ENCODE assay signal across 8 cellular contexts in genomic region chrX:1392376-1393130, GRCh38. TPM values are rescaled to one million over a fixed set of nuclear protein-coding genes. Genes with fewer than 3 reads are reported as not detected.
DNase-seq lines count a peak whose midpoint lies in the region; FAIRE-seq and TF ChIP-seq lines count a peak whose summit lies in the region.

No MANE protein-coding gene starts in this region.

- in situ Hi-C loops in mammary epithelial cell (cut with MboI; ENCODE audit: low sequenced_read_pairs in 2 of 2): no loop called here

- 18% methylated on average over 6 of the region's 78 CpGs for WGBS in mammary epithelial cell (ENCODE audit: low coverage, missing lambda C conversion rate)

- H2AFZ ChIP-seq in mammary epithelial cell (ENCODE audit: low read depth, low read length): peak overlapping the region; percentile 82

- intact Hi-C loops in mammary epithelial cell (cut with micrococcal nuclease): loop anchor here (5.0 kb wide), 1 partner anchor 200 kb away; the partner anchor contains the start of gene AKAP17A

- BruUV-seq in mammary epithelial cell (replicated peaks; lab: Mats Ljungman, UMichigan): no TSS peak

- POLR2A ChIA-PET in HEK293 (lab: Yijun Ruan, JAX): no interaction called here

- H4K20me1 ChIP-seq in mammary epithelial cell (ENCODE audit: insufficient read depth, low read length): peaks cover 11% of the 10 kb centered on the region

- TF ChIP-seq CTCF in HEK293 (tag by site-specific recombination; IDR thresholded peaks at IDR 0.05) (no peak), NB4 (IDR thresholded peaks at IDR 0.05; ENCODE audit: low read depth, low read length) (no peak), mammary epithelial cell (conservative IDR thresholded peaks at IDR 0.05 in 1 of 2, IDR thresholded peaks at IDR 0.05 in 1 of 2; ENCODE audit: extremely low read depth in 1 of 2, insufficient read depth in 1 of 2, low read depth in 1 of 2, low read length in 2 of 2) (no peak)

- H3K27ac ChIP-seq in HEK293 (ENCODE audit: extremely low read depth, low read depth, low read length) (peak overlapping the region; percentile 99), mammary epithelial cell (ENCODE audit: insufficient read depth, low read depth, low read length) (peak overlapping the region; percentile 65)

- peak overlapping the region; percentile 81 for H3K4me2 ChIP-seq in mammary epithelial cell (ENCODE audit: insufficient read depth, low read depth, low read length)

- peak overlapping the region; percentile 78 for H3K9ac ChIP-seq in mammary epithelial cell (ENCODE audit: insufficient read depth, low read length)

- TF ChIP-seq POLR2A in GM12891 (IDR thresholded peaks at IDR 0.05; ENCODE audit: low read depth, low read length) (peak; percentile 82; the same call in 1 of the 2 replicates), NB4 (IDR thresholded peaks at IDR 0.05; ENCODE audit: extremely low read depth, insufficient read length) (peak; percentile 51)

- FAIRE-seq in GM12891 (lab: Jason Lieb, UNC): no peak

- peaks cover 83% of the 10 kb centered on the region for H3K79me2 ChIP-seq in mammary epithelial cell (ENCODE audit: insufficient read depth, low read length)

- H3K36me3 ChIP-seq in HEK293 (ENCODE audit: control insufficient read depth in 2 of 2, insufficient read depth in 1 of 2, low read length in 2 of 2) (peaks cover 48 to 67% of the 10 kb centered on the region in 2 experiments), mammary epithelial cell (ENCODE audit: insufficient read depth, low read length) (peaks cover 22% of the 10 kb centered on the region)

- H3K4me1 ChIP-seq in HEK293 (ENCODE audit: control insufficient read depth, insufficient read depth, low read length) (peaks cover 3% of the 10 kb centered on the region), mammary epithelial cell (ENCODE audit: insufficient read depth, low read length) (peaks cover 24% of the 10 kb centered on the region)

- H3K9me3 ChIP-seq in HEK293 (ENCODE audit: control insufficient read depth, insufficient read depth, low read depth, low read length): no peaks in the 10 kb centered on the region
- H3K9me3 ChIP-seq in mammary epithelial cell (replicated peaks; ENCODE audit: insufficient read depth, low read length): no peaks in the 10 kb centered on the region

- DNase-seq in GM12891 (ENCODE audit: insufficient read length, low spot score) (peak; percentile 65), NB4 (ENCODE audit: low read depth) (peak; percentile 66), mammary epithelial cell (peak; percentile 69), iris pigment epithelial cell (ENCODE audit: low read depth) (peak; percentile 63), NCI-H748 (lab: John Stamatoyannopoulos, UW; ENCODE audit: unreplicated experiment) (no peak), SHP77 treated with DMSO at 0.1 percent for 48 hours (lab: John Stamatoyannopoulos, UW) (no peak)
- DNase-seq in stimulated activated CD4-positive, alpha-beta T cell treated with anti-CD3 and anti-CD28 coated beads, Interleukin-4, amount 100 ng/mL, for 4 hours: peak; percentile 57 to 61

- CTCF ChIA-PET in HEK293 (lab: Yijun Ruan, JAX) (no interaction called here), mammary epithelial cell (lab: Charles Lee; ENCODE audit: low non-redundant PET) (no interaction called here)

- no peaks in the 10 kb centered on the region for H3K27me3 ChIP-seq in mammary epithelial cell (ENCODE audit: insufficient read depth, low read length)

- dilution Hi-C loops in mammary epithelial cell (cut with HindIII; ENCODE audit: low sequenced_read_pairs): no loop called here

- H3K4me3 ChIP-seq in HEK293 (ENCODE audit: low read depth, low read length) (peak overlapping the region; percentile 95), NB4 (ENCODE audit: low read depth, low read length) (peak overlapping the region; percentile 64), mammary epithelial cell (replicated peaks in 1 of 3; ENCODE audit: insufficient read depth in 1 of 3, low read depth in 2 of 3, low read length in 3 of 3) (peak overlapping the region; percentile 71 to 100 (median 87))

TF ChIP-seq in GM12891, 5 proteins besides CTCF, POLR2A, EP300 and RAD21:
- TF ChIP-seq TAF1 (IDR thresholded peaks at IDR 0.05; ENCODE audit: low read depth, low read length) (no peak), SPI1 (IDR thresholded peaks at IDR 0.05; ENCODE audit: low read depth, low read length) (no peak), PAX5 (IDR thresholded peaks at IDR 0.05; ENCODE audit: insufficient read depth, low read length, severe bottlenecking) (no peak), POU2F2 (IDR thresholded peaks at IDR 0.05; ENCODE audit: low read depth, low read length) (no peak), POLR2AphosphoS5 (IDR thresholded peaks at IDR 0.05; ENCODE audit: low read depth, low read length) (peak; percentile 69)
TF ChIP-seq in GM12891: peak in this region for 1.

TF ChIP-seq in HEK293, 187 proteins besides CTCF, POLR2A, EP300 and RAD21 (continues in another document):
- TF ChIP-seq ZNF529 (tag by site-specific recombination; IDR thresholded peaks at IDR 0.05; ENCODE audit: insufficient replicate concordance) (no peak), FEZF1 (tag by site-specific recombination; IDR thresholded peaks at IDR 0.05) (no peak), ZNF311 (tag by site-specific recombination; IDR thresholded peaks at IDR 0.05; ENCODE audit: borderline replicate concordance) (no peak), ZSCAN5A (tag by site-specific recombination; IDR thresholded peaks at IDR 0.05) (peak; percentile 73; the same call in 1 of the 2 replicates), SETDB1 (IDR thresholded peaks at IDR 0.05; ENCODE audit: insufficient read length, low read length) (no peak), ZNF112 (tag by site-specific recombination; IDR thresholded peaks at IDR 0.05) (no peak), ZBTB26 (tag by site-specific recombination; optimal IDR thresholded peaks at IDR 0.05) (peak; percentile 66), KLF9 (tag by site-specific recombination; IDR thresholded peaks at IDR 0.05; ENCODE audit: low read depth) (peak; percentile 56; the same call in 1 of the 2 replicates), ZNF433 (tag by site-specific recombination; IDR thresholded peaks at IDR 0.05; ENCODE audit: low read depth) (no peak), PRDM4 (tag by site-specific recombination; IDR thresholded peaks at IDR 0.05) (no peak), ZNF274 (IDR thresholded peaks at IDR 0.05; ENCODE audit: low read length) (no peak), ZNF274 (tag by site-specific recombination; IDR thresholded peaks at IDR 0.05; ENCODE audit: borderline replicate concordance) (no peak), ZNF140 (tag by site-specific recombination; IDR thresholded peaks at IDR 0.05) (no peak), ZNF776 (tag by site-specific recombination; IDR thresholded peaks at IDR 0.05; ENCODE audit: borderline replicate concordance) (no peak)

RNA-seq across cellular contexts. Expression of gene SLC25A6, which starts 0.6 kb away (rescaled TPM):
- polyA plus RNA-seq in GM12891 (2012; ENCODE audit: low read depth, missing spikeins): 741 TPM
- 100 to 1,000 TPM; 215 to 270 TPM for total RNA-seq in mammary epithelial cell
- 386 TPM for polyA plus RNA-seq in mammary epithelial cell
- polyA minus RNA-seq in mammary epithelial cell: 83.2 TPM

RNA-seq across cellular contexts. Expression of gene IL3RA, which starts 56.0 kb away (rescaled TPM):
- polyA plus RNA-seq in GM12891 (2012; ENCODE audit: low read depth, missing spikeins): 14.9 TPM
- not detected for total RNA-seq in mammary epithelial cell
- polyA plus RNA-seq in mammary epithelial cell: not detected
- polyA minus RNA-seq in mammary epithelial cell: not detected

Comparison
In these comparisons a context has a peak if more than half of its experiments do, and no peak if none do; other contexts are left out.
1. DNase-seq: peak in GM12891 (single experiment), NB4 (single experiment), mammary epithelial cell (single experiment), iris pigment epithelial cell (single experiment) and stimulated activated CD4-positive, alpha-beta T cell treated with anti-CD3 and anti-CD28 coated beads, Interleukin-4, amount 100 ng/mL, for 4 hours (2 of 2); none in NCI-H748 (single experiment) and SHP77 treated with DMSO at 0.1 percent for 48 hours (single experiment).
2. Peak in every context shown above with its lines, with median percentiles within 50 percentile points of each other: H3K4me3 ChIP-seq.